ENCODE assay signal across 9 cellular contexts in genomic region chr10:110303681-110304080, GRCh38. TPM values are rescaled to one million over a fixed set of nuclear protein-coding genes. Genes with fewer than 3 reads are reported as not detected.
DNase-seq lines count a peak whose midpoint lies in the region; TF ChIP-seq lines count a peak whose summit lies in the region.
"Had no signal": no experiment of that assay in that cellular context is flagged by ENCODE, and none has a peak within 500 bp of the region (broad histone marks: within the 10 kb centered on the region; RNA-seq: fewer than 3 reads in every experiment).

No MANE protein-coding gene starts in this region.

- no peak for TF ChIP-seq POLR2A in ovary (IDR thresholded peaks at IDR 0.05)

- in situ Hi-C loops in GM13976 (cut with MboI; ENCODE audit: low sequenced_read_pairs, unreplicated experiment) = loop anchor here (25.0 kb wide), 1 partner anchor 584 kb away; no protein-coding TSS in a partner anchor

- TF ChIP-seq CTCF in epithelial cell of esophagus (IDR thresholded peaks at IDR 0.05; ENCODE audit: insufficient read depth, low read depth, low read length, missing control alignments) = no peak
- TF ChIP-seq CTCF in ovary (IDR thresholded peaks at IDR 0.05) = no peak
- TF ChIP-seq CTCF in GM13976 (IDR thresholded peaks at IDR 0.05; ENCODE audit: borderline replicate concordance, control extremely low read depth, extremely low read depth, insufficient read depth, missing control alignments) = no peak

- CTCF ChIA-PET in CD8-positive, alpha-beta memory T cell (lab: Charles Lee) = interaction anchor here (3.1 kb wide), 1 partner anchor 166 kb away, joined by 14 read pairs; no protein-coding TSS in a partner anchor

- 1 to 5% (median 1%) methylated on average over 4 of the region's 4 CpGs for WGBS in ovary, 3 donors

- H3K27me3 ChIP-seq in CD8-positive, alpha-beta memory T cell (ENCODE audit: insufficient read depth, low read length, poor library complexity, severe bottlenecking) = no peaks in the 10 kb centered on the region
- no peaks in the 10 kb centered on the region for H3K27me3 ChIP-seq in ovary

- H3K4me3 ChIP-seq in CD8-positive, alpha-beta memory T cell (ENCODE audit: low read length) = peak overlapping the region; percentile 70
- peak overlapping the region; percentile 96 for H3K4me3 ChIP-seq in epithelial cell of esophagus (ENCODE audit: low read length)
- peak overlapping the region; percentile 96 for H3K4me3 ChIP-seq in ovary

- TF ChIP-seq EP300 in ovary (IDR thresholded peaks at IDR 0.05) = no peak

- peak overlapping the region; percentile 57 to 93 (median 92) for H3K27ac Mint-ChIP-seq in CD8-positive, alpha-beta memory T cell

- H3K9me3 Mint-ChIP-seq in CD8-positive, alpha-beta memory T cell = no peaks in the 10 kb centered on the region

- peaks cover 55 to 70% (median 65%) of the 10 kb centered on the region in 3 donors for H3K4me1 Mint-ChIP-seq in CD8-positive, alpha-beta memory T cell

- no peak for DNase-seq in CD8-positive, alpha-beta memory T cell
- DNase-seq in OCI-M1 (lab: John Stamatoyannopoulos, UW) = peak; percentile 36
- no peak for DNase-seq in epithelial cell of esophagus (ENCODE audit: low read depth)
- no peak for DNase-seq in ovary
- DNase-seq in nucleus accumbens (lab: John Stamatoyannopoulos, UW) = no peak
- no peak for DNase-seq in GM13976 (ENCODE audit: low spot score)
- DNase-seq in SHP77 (lab: John Stamatoyannopoulos, UW) = no peak
- DNase-seq in AML-193 (lab: John Stamatoyannopoulos, UW) = no peak
- DNase-seq: SHP77 treated with DMSO at 0.1 percent for 48 hours had no signal

- POLR2A ChIA-PET in CD8-positive, alpha-beta memory T cell (lab: Charles Lee) = interaction anchor here (0.8 to 1.4 kb wide), 3 partner anchors 8 to 195 kb away, joined by 3 to 4 read pairs (median 3); no protein-coding TSS in a partner anchor

- peaks cover 0 to 4% of the 10 kb centered on the region in 2 donors for H3K27me3 Mint-ChIP-seq in CD8-positive, alpha-beta memory T cell

- intact Hi-C loops in ovary (cut with DNase I) = loop anchor here in 1 of 4 donors (5.0 kb wide), 1 partner anchor 249 kb away; no protein-coding TSS in a partner anchor

- H3K27ac ChIP-seq in CD8-positive, alpha-beta memory T cell (ENCODE audit: low read depth, low read length) = peak overlapping the region; percentile 80
- no peak overlapping the region for H3K27ac ChIP-seq in ovary

- H3K4me1 ChIP-seq in CD8-positive, alpha-beta memory T cell (ENCODE audit: insufficient read depth, low read length) = peaks cover 53% of the 10 kb centered on the region
- no peaks in the 10 kb centered on the region for H3K4me1 ChIP-seq in ovary (ENCODE audit: insufficient read depth)

- peak overlapping the region; percentile 82 to 99 (median 92) for H3K4me3 Mint-ChIP-seq in CD8-positive, alpha-beta memory T cell

- no peaks in the 10 kb centered on the region for H3K9me3 ChIP-seq in CD8-positive, alpha-beta memory T cell (ENCODE audit: low read length)
- no peaks in the 10 kb centered on the region for H3K9me3 ChIP-seq in ovary

- H3K36me3 Mint-ChIP-seq in CD8-positive, alpha-beta memory T cell = peaks cover 0 to 55% (median 5%) of the 10 kb centered on the region in 3 donors

- H3K36me3 ChIP-seq in CD8-positive, alpha-beta memory T cell (ENCODE audit: insufficient read depth, low read length) = peaks cover 38% of the 10 kb centered on the region
- H3K36me3 ChIP-seq in ovary = no peaks in the 10 kb centered on the region

RNA-seq across cellular contexts. Expression of gene SMNDC1, which starts 1.0 kb away (rescaled TPM):
- 10 to 100 TPM; 54.9 to 60.1 TPM for total RNA-seq in CD8-positive, alpha-beta memory T cell
- 17.7 TPM for polyA plus RNA-seq in CD8-positive, alpha-beta memory T cell
- 10 to 100 TPM; 11.7 to 31.9 (median 28.2) TPM for total RNA-seq in ovary
- polyA plus RNA-seq in ovary = 10 to 100 TPM; 14.2 to 36.1 TPM
